In the genomic region with DNA sequence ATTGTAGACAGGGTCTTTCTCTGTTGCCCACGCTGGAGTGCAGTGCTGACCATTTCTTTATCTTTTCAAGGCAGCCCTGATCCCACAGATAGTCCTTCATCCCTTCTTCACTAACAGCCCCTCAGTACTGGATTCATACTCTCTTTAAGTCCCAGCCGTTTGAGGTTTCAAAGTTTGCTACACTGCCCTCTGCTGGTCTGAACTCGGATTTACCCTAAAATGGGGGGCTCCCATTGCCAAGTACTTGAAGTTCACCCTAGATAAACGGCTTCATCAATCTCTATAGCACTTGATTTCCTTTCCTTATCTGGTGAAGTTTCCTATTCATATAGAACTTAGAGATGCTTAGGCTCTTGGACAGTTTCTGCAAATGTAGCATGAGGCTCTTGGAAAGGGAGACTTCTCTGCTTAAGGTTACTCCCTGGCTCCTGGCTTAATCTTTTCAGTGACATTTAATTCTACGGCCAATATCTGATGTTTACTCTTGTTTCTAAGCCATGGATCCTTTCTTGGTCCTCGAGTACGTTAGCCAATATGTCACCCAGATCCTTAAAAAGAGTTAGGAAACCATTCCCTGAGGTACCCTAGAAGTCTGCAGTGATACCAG, we compare ENCODE assay signal across 2 cellular contexts.
TF ChIP-seq lines count a peak whose summit lies in the region.

No MANE protein-coding gene starts in this region.

TF ChIP-seq in A549, 52 proteins besides CTCF, POLR2A, EP300 and RAD21:
- TF ChIP-seq SREBF2 (IDR thresholded peaks at IDR 0.05), result no peak
- 0 out of 3 replicates have a peak, but pooled peaks have one; percentile 30 for TF ChIP-seq SMC3 (IDR thresholded peaks at IDR 0.05)
- TF ChIP-seq RFX5 (IDR thresholded peaks at IDR 0.05), result no peak
TF ChIP-seq in A549: peak in this region for 1.

TF ChIP-seq in IMR-90, 13 proteins besides CTCF, POLR2A, EP300 and RAD21:
- TF ChIP-seq MXI1 (IDR thresholded peaks at IDR 0.05; ENCODE audit: borderline replicate concordance, low read depth, low read length) (no peak), SMC3 (IDR thresholded peaks at IDR 0.05; ENCODE audit: low read depth, low read length) (peak; percentile 50), BHLHE40 (IDR thresholded peaks at IDR 0.05; ENCODE audit: low read depth, low read length) (no peak)
TF ChIP-seq in IMR-90: peak in this region for 1.
